Comparison of ENCODE assay signal across 8 cellular contexts in genomic region chr2:48313036-48313877, GRCh38. TPM values are rescaled to one million over a fixed set of nuclear protein-coding genes. Genes with fewer than 3 reads are reported as not detected.
DNase-seq lines count a peak whose midpoint lies in the region; ATAC-seq and TF ChIP-seq lines count a peak whose summit lies in the region.

No MANE protein-coding gene starts in this region.

- intact Hi-C loops in mucosa of descending colon (cut with DNase I, micrococcal nuclease), result no loop called here

- H3K27me3 Mint-ChIP-seq in activated naive CD8-positive, alpha-beta T cell treated with anti-CD3 and anti-CD28 coated beads, Interleukin-2, amount 10 ng/mL, durations not matched to agents 7 days and 5 days, result no peaks in the 10 kb centered on the region

- ATAC-seq in HG02870 (IDR thresholded peaks at IDR 0.05; ENCODE audit: unreplicated experiment) (peak; percentile 17), mucosa of descending colon (no peak)
- ATAC-seq in activated naive CD8-positive, alpha-beta T cell treated with anti-CD3 and anti-CD28 coated beads, Interleukin-2, amount 10 ng/mL, durations not matched to agents 7 days and 5 days (ENCODE audit: low read depth), result no peak

- no peaks in the 10 kb centered on the region for H3K9me3 ChIP-seq in mucosa of descending colon

- peaks cover 25% of the 10 kb centered on the region for H3K4me1 Mint-ChIP-seq in activated naive CD8-positive, alpha-beta T cell treated with anti-CD3 and anti-CD28 coated beads, Interleukin-2, amount 10 ng/mL, durations not matched to agents 7 days and 5 days

- H3K36me3 Mint-ChIP-seq in activated naive CD8-positive, alpha-beta T cell treated with anti-CD3 and anti-CD28 coated beads, Interleukin-2, amount 10 ng/mL, durations not matched to agents 7 days and 5 days, result peaks cover 29% of the 10 kb centered on the region

- H3K4me3 Mint-ChIP-seq in activated naive CD8-positive, alpha-beta T cell treated with anti-CD3 and anti-CD28 coated beads, Interleukin-2, amount 10 ng/mL, durations not matched to agents 7 days and 5 days, result peak overlapping the region; percentile 94

- peak overlapping the region; percentile 97 for H3K27ac Mint-ChIP-seq in activated naive CD8-positive, alpha-beta T cell treated with anti-CD3 and anti-CD28 coated beads, Interleukin-2, amount 10 ng/mL, durations not matched to agents 7 days and 5 days

- H3K4me1 ChIP-seq in mucosa of descending colon (ENCODE audit: low read depth), result peaks cover 9% of the 10 kb centered on the region

- no peak for TF ChIP-seq CTCF in mucosa of descending colon (IDR thresholded peaks at IDR 0.05)

- POLR2A ChIA-PET in activated naive CD8-positive, alpha-beta T cell treated with anti-CD3 and anti-CD28 coated beads, Interleukin-2, amount 10 ng/mL, durations not matched to agents 7 days and 5 days (lab: Charles Lee), result interaction anchor here (0.9 to 1.0 kb wide), 3 partner anchors 40 to 406 kb away, joined by 3 to 7 read pairs (median 4); no protein-coding TSS in a partner anchor

- peak overlapping the region; percentile 91 for H3K4me3 ChIP-seq in mucosa of descending colon

- no peaks in the 10 kb centered on the region for H3K36me3 ChIP-seq in mucosa of descending colon (ENCODE audit: low read depth)

- H3K9me3 Mint-ChIP-seq in activated naive CD8-positive, alpha-beta T cell treated with anti-CD3 and anti-CD28 coated beads, Interleukin-2, amount 10 ng/mL, durations not matched to agents 7 days and 5 days, result peaks cover 8% of the 10 kb centered on the region

- DNase-seq in DMS53 (lab: John Stamatoyannopoulos, UW) (peak; percentile 57), mucosa of descending colon (no peak), DMS153 (lab: John Stamatoyannopoulos, UW) (no peak), DMS114 treated with DMSO at 0.1 percent for 48 hours (lab: John Stamatoyannopoulos, UW; ENCODE audit: unreplicated experiment) (no peak), NCI-H2171 (lab: John Stamatoyannopoulos, UW) (no peak), kidney glomerular epithelial cell (lab: John Stamatoyannopoulos, UW) (no peak)
- DNase-seq in activated naive CD8-positive, alpha-beta T cell treated with anti-CD3 and anti-CD28 coated beads, Interleukin-2, amount 10 ng/mL, durations not matched to agents 7 days and 5 days, result no peak

RNA-seq across cellular contexts. Expression of gene FOXN2, which starts 1.2 kb away (rescaled TPM):
- 10 to 100 TPM; 51.0 to 57.0 TPM for total RNA-seq in activated naive CD8-positive, alpha-beta T cell treated with anti-CD3 and anti-CD28 coated beads, Interleukin-2, amount 10 ng/mL, durations not matched to agents 7 days and 5 days
- total RNA-seq in mucosa of descending colon, result 10 to 100 TPM; 14.9 to 19.6 (median 17.9) TPM
